In genomic region chr9:86329649-86330048, GRCh38 we compare ENCODE assay signal across 20 cellular contexts. TPM values are rescaled to one million over a fixed set of nuclear protein-coding genes. Genes with fewer than 3 reads are reported as not detected.
DNase-seq lines count a peak whose midpoint lies in the region; ATAC-seq and TF ChIP-seq lines count a peak whose summit lies in the region.
"Had no signal": no experiment of that assay in that cellular context is flagged by ENCODE, and none has a peak within 500 bp of the region (broad histone marks: within the 10 kb centered on the region; RNA-seq: fewer than 3 reads in every experiment).

No MANE protein-coding gene starts in this region.

- TF ChIP-seq CTCF in mammary epithelial cell (conservative IDR thresholded peaks at IDR 0.05 in 1 of 2, IDR thresholded peaks at IDR 0.05 in 1 of 2; ENCODE audit: extremely low read depth in 1 of 2, insufficient read depth in 1 of 2, low read depth in 1 of 2, low read length in 2 of 2) (no peak), neutrophil (IDR thresholded peaks at IDR 0.05) (no peak), GM13977 (IDR thresholded peaks at IDR 0.05; ENCODE audit: extremely low read depth, insufficient read depth, missing control alignments) (no peak), neural progenitor cell (IDR thresholded peaks at IDR 0.05) (no peak)

- H3K9ac ChIP-seq in mammary epithelial cell (ENCODE audit: insufficient read depth, low read length) (no peak overlapping the region), neural progenitor cell (no peak overlapping the region)

- 100% methylated on average over 1 of the region's 1 CpG for WGBS in mammary epithelial cell (ENCODE audit: low coverage, missing lambda C conversion rate)

- no peaks in the 10 kb centered on the region for H3K27me3 Mint-ChIP-seq in activated T-cell treated with anti-CD3 and anti-CD28 coated beads, Interleukin-2, amount 50 U/mL, for 24 hours
- no peaks in the 10 kb centered on the region for H3K27me3 Mint-ChIP-seq in activated T-cell treated with anti-CD3 and anti-CD28 coated beads, Interleukin-2, amount 50 U/mL, for 4 hours (ENCODE audit: low read depth)
- H3K27me3 Mint-ChIP-seq in neural progenitor cell (ENCODE audit: insufficient read depth, low read depth): no peaks in the 10 kb centered on the region

- no peaks in the 10 kb centered on the region for H3K79me2 ChIP-seq in mammary epithelial cell (ENCODE audit: insufficient read depth, low read length)
- H3K79me2 ChIP-seq in neural progenitor cell (ENCODE audit: low read depth): no peaks in the 10 kb centered on the region

- H3K27ac ChIP-seq in mammary epithelial cell (ENCODE audit: insufficient read depth, low read depth, low read length) (no peak overlapping the region), neutrophil (peak overlapping the region; percentile 51), neural progenitor cell (no peak overlapping the region)
- H3K27ac ChIP-seq: ascending aorta, thoracic aorta, vagina, WERI-Rb-1 had no signal

- no peaks in the 10 kb centered on the region for H3F3A ChIP-seq in neural progenitor cell (ENCODE audit: low read depth)

- H3K4me3 ChIP-seq in mammary epithelial cell (replicated peaks in 1 of 3; ENCODE audit: insufficient read depth in 1 of 3, low read depth in 2 of 3, low read length in 3 of 3) (no peak overlapping the region), neutrophil (ENCODE audit: low read depth in 1 of 2, low read length in 1 of 2) (no peak overlapping the region), neural progenitor cell (no peak overlapping the region)
- H3K4me3 ChIP-seq: ascending aorta, thoracic aorta, vagina had no signal

- H2AFZ ChIP-seq in mammary epithelial cell (ENCODE audit: low read depth, low read length) (no peak overlapping the region), neural progenitor cell (replicated peaks) (no peak overlapping the region)

- H3K27ac Mint-ChIP-seq in activated T-cell treated with anti-CD3 and anti-CD28 coated beads, Interleukin-2, amount 50 U/mL, for 24 hours: peak overlapping the region; percentile 41
- H3K27ac Mint-ChIP-seq in neural progenitor cell: no peak overlapping the region

- in situ Hi-C loops in mammary epithelial cell (cut with MboI; ENCODE audit: low sequenced_read_pairs in 2 of 2) (no loop called here), GM13977 (cut with MboI; ENCODE audit: low pct_unique_long_range_greater_than_20kb, low sequenced_read_pairs, unreplicated experiment) (no loop called here)

- no peak overlapping the region for H3K4me2 ChIP-seq in mammary epithelial cell (ENCODE audit: insufficient read depth, low read depth, low read length)
- H3K4me2 ChIP-seq in neural progenitor cell: no peak overlapping the region

- no peak for ATAC-seq in activated T-cell treated with anti-CD3 and anti-CD28 coated beads, Interleukin-2, amount 50 U/mL, for 4 hours
- ATAC-seq in HG03354 (IDR thresholded peaks at IDR 0.05; ENCODE audit: poor library complexity, severe bottlenecking, unreplicated experiment): no peak

- no peaks in the 10 kb centered on the region for H3K9me3 Mint-ChIP-seq in activated T-cell treated with anti-CD3 and anti-CD28 coated beads, Interleukin-2, amount 50 U/mL, for 24 hours
- H3K9me3 Mint-ChIP-seq in activated T-cell treated with anti-CD3 and anti-CD28 coated beads, Interleukin-2, amount 50 U/mL, for 4 hours: no peaks in the 10 kb centered on the region
- no peaks in the 10 kb centered on the region for H3K9me3 Mint-ChIP-seq in neural progenitor cell

- no peak overlapping the region for H3K4me3 Mint-ChIP-seq in activated T-cell treated with anti-CD3 and anti-CD28 coated beads, Interleukin-2, amount 50 U/mL, for 24 hours
- H3K4me3 Mint-ChIP-seq in activated T-cell treated with anti-CD3 and anti-CD28 coated beads, Interleukin-2, amount 50 U/mL, for 4 hours: no peak overlapping the region
- no peak overlapping the region for H3K4me3 Mint-ChIP-seq in neural progenitor cell

- intact Hi-C loops in mammary epithelial cell (cut with micrococcal nuclease): no loop called here

- H3K27me3 ChIP-seq in mammary epithelial cell (ENCODE audit: insufficient read depth, low read length) (no peaks in the 10 kb centered on the region), neutrophil (no peaks in the 10 kb centered on the region), neural progenitor cell (no peaks in the 10 kb centered on the region)
- H3K27me3 ChIP-seq: ascending aorta, vagina had no signal

- H3K9me3 ChIP-seq in mammary epithelial cell (replicated peaks; ENCODE audit: insufficient read depth, low read length) (no peaks in the 10 kb centered on the region), neutrophil (no peaks in the 10 kb centered on the region), neural progenitor cell (ENCODE audit: low read depth) (no peaks in the 10 kb centered on the region)
- H3K9me3 ChIP-seq: ascending aorta, Caco-2, thoracic aorta, vagina had no signal

- H3K4me1 ChIP-seq in mammary epithelial cell (ENCODE audit: insufficient read depth, low read length) (no peaks in the 10 kb centered on the region), neutrophil (ENCODE audit: control insufficient read depth in 1 of 2, insufficient read depth in 1 of 2, low read depth in 1 of 2, low read length in 1 of 2) (no peaks in the 10 kb centered on the region), neural progenitor cell (peaks cover 12% of the 10 kb centered on the region)
- H3K4me1 ChIP-seq: ascending aorta, vagina had no signal

- H3K36me3 ChIP-seq in mammary epithelial cell (ENCODE audit: insufficient read depth, low read length) (peaks cover 28% of the 10 kb centered on the region), neutrophil (peaks cover 98% of the 10 kb centered on the region), neural progenitor cell (peaks cover 9% of the 10 kb centered on the region)

- dilution Hi-C loops in mammary epithelial cell (cut with HindIII; ENCODE audit: low sequenced_read_pairs): no loop called here

- H4K20me1 ChIP-seq in mammary epithelial cell (ENCODE audit: insufficient read depth, low read length) (no peaks in the 10 kb centered on the region), neural progenitor cell (ENCODE audit: low read depth) (peaks cover 9% of the 10 kb centered on the region)

- no peak for DNase-seq in activated T-cell treated with anti-CD3 and anti-CD28 coated beads, Interleukin-2, amount 50 U/mL, for 24 hours
- DNase-seq in activated T-cell treated with anti-CD3 and anti-CD28 coated beads, Interleukin-2, amount 50 U/mL, for 4 hours: no peak
- peak; percentile 37 for DNase-seq in LHCN-M2 (ENCODE audit: low read depth)
- DNase-seq in mammary epithelial cell: peak; percentile 12
- DNase-seq in GM13977 (ENCODE audit: low spot score): no peak
- DNase-seq in neural progenitor cell (ENCODE audit: low spot score): no peak
- DNase-seq: activated naive CD4-positive, alpha-beta T cell treated with Interleukin-2 at 50 U/mL for 16 hours; Caco-2; cerebellar nuclear complex; DND-41; MM.1S; NCI-H1417; NCI-H2081 treated with DMSO at 0.1 percent for 48 hours; NCI-H446 treated with DMSO at 0.1 percent for 48 hours; WERI-Rb-1 had no signal

- peaks cover 23% of the 10 kb centered on the region for H3K4me1 Mint-ChIP-seq in activated T-cell treated with anti-CD3 and anti-CD28 coated beads, Interleukin-2, amount 50 U/mL, for 24 hours (ENCODE audit: low read depth)
- H3K4me1 Mint-ChIP-seq in activated T-cell treated with anti-CD3 and anti-CD28 coated beads, Interleukin-2, amount 50 U/mL, for 4 hours (ENCODE audit: low read depth): peaks cover 14% of the 10 kb centered on the region
- peaks cover 3% of the 10 kb centered on the region for H3K4me1 Mint-ChIP-seq in neural progenitor cell

- CTCF ChIA-PET in mammary epithelial cell (lab: Charles Lee; ENCODE audit: low non-redundant PET): no interaction called here

- no TSS peak for BruUV-seq in mammary epithelial cell (replicated peaks; lab: Mats Ljungman, UMichigan)

- H3K36me3 Mint-ChIP-seq in activated T-cell treated with anti-CD3 and anti-CD28 coated beads, Interleukin-2, amount 50 U/mL, for 24 hours (ENCODE audit: low read depth): peaks cover 86% of the 10 kb centered on the region
- H3K36me3 Mint-ChIP-seq in activated T-cell treated with anti-CD3 and anti-CD28 coated beads, Interleukin-2, amount 50 U/mL, for 4 hours (ENCODE audit: insufficient read depth): peaks cover 49% of the 10 kb centered on the region
- peaks cover 21% of the 10 kb centered on the region for H3K36me3 Mint-ChIP-seq in neural progenitor cell

RNA-seq across cellular contexts. Expression of gene TUT7, which starts 24.6 kb away (rescaled TPM):
- 10 to 100 TPM; 26.4 to 36.7 (median 29.8) TPM for total RNA-seq in activated T-cell treated with anti-CD3 and anti-CD28 coated beads, Interleukin-2, amount 50 U/mL, for 4 hours
- total RNA-seq in LHCN-M2 (2014; rRNA removed) (38.1 and 47.4 TPM in 2 replicates), mammary epithelial cell (10 to 100 TPM; 33.8 to 36.4 TPM), neural progenitor cell (ENCODE audit: low replicate concordance) (17.7 and 28.5 TPM in 2 replicates)
- polyA plus RNA-seq in LHCN-M2 (2012): 7.6 TPM
- polyA plus RNA-seq in mammary epithelial cell: 18.9 TPM
- polyA minus RNA-seq in mammary epithelial cell: 34.2 TPM

RNA-seq across cellular contexts. Expression of gene ISCA1, which starts 47.3 kb away (rescaled TPM):
- 10 to 100 TPM; 37.1 to 43.4 (median 42.1) TPM for total RNA-seq in activated T-cell treated with anti-CD3 and anti-CD28 coated beads, Interleukin-2, amount 50 U/mL, for 4 hours
- total RNA-seq in LHCN-M2 (2014; rRNA removed) (39.2 and 41.2 TPM in 2 replicates), mammary epithelial cell (10 to 100 TPM; 20.8 to 32.0 TPM), neural progenitor cell (ENCODE audit: low replicate concordance) (27.9 and 42.9 TPM in 2 replicates)
- polyA plus RNA-seq in LHCN-M2 (2012): 14.5 TPM
- 17.5 TPM for polyA plus RNA-seq in mammary epithelial cell
- 7.5 TPM for polyA minus RNA-seq in mammary epithelial cell

Comparison
In these comparisons a context has a peak if more than half of its experiments do, and no peak if none do; other contexts are left out.
1. DNase-seq: peak in LHCN-M2 (single experiment) and mammary epithelial cell (single experiment); none in activated T-cell treated with anti-CD3 and anti-CD28 coated beads, Interleukin-2, amount 50 U/mL, for 24 hours (single experiment), activated T-cell treated with anti-CD3 and anti-CD28 coated beads, Interleukin-2, amount 50 U/mL, for 4 hours (single experiment), GM13977 (single experiment) and neural progenitor cell (single experiment).